ENCODE assay signal across 1 cellular context in genomic region chr9:68584110-68585033, GRCh38.
TF ChIP-seq lines count a peak whose summit lies in the region.

No MANE protein-coding gene starts in this region.

TF ChIP-seq in HEK293, 187 proteins besides CTCF, POLR2A, EP300 and RAD21 (continued from another document):
- TF ChIP-seq ZNF48 (tag by site-specific recombination; IDR thresholded peaks at IDR 0.05) (no peak), ZNF660 (tag by site-specific recombination; IDR thresholded peaks at IDR 0.05) (peak; percentile 69; the same call in 1 of the 2 replicates), ZNF654 (tag by site-specific recombination; IDR thresholded peaks at IDR 0.05; ENCODE audit: low read depth) (peak; percentile 95)
